In the genomic region with DNA sequence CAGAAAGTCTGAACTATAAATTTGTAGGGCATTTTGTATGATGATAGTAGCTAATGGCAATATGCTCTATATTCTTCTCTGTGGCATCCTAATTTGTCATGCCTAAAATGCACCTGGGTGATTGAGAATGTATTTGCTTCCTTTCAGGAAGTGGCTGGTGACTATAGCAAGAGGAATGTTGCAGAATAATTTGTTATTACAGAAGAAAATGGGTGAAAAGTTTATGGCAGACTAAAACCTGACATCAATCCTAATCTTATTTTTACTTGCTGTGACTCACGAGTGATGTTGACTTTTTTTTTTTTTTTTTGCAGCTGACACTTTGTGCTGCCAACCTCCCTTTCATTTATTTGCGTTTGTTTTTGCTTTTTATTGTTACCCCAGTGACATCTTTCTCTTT, we compare ENCODE assay signal across 17 cellular contexts.
DNase-seq lines count a peak whose midpoint lies in the region; ATAC-seq and TF ChIP-seq lines count a peak whose summit lies in the region.
"Had no signal": no experiment of that assay in that cellular context is flagged by ENCODE, and none has a peak within 500 bp of the region (broad histone marks: within the 10 kb centered on the region; RNA-seq: fewer than 3 reads in every experiment).

No MANE protein-coding gene starts in this region.

- H3K4me1 ChIP-seq in RWPE2 (ENCODE audit: insufficient read depth, poor library complexity, severe bottlenecking) = peaks cover 12% of the 10 kb centered on the region
- H3K4me1 ChIP-seq in fibroblast of lung (ENCODE audit: control insufficient read depth, extremely low read depth, insufficient read depth, low read length) = no peaks in the 10 kb centered on the region

- DNase-seq in HCEC 1CT (peak; percentile 36), RWPE2 (ENCODE audit: low spot score) (no peak), fibroblast of lung (ENCODE audit: low read depth in 2 of 2) (peak; percentile 33 to 75), retinal pigment epithelial cell (ENCODE audit: low read depth) (peak; percentile 44)
- no peak for DNase-seq in activated T-helper 1 cell treated with anti-CD3 and anti-CD28 coated beads, Interleukin-12 subunit alpha, Interleukin-12 subunit beta, Interleukin-2, Interleukin-4 antibody, amounts not matched to agents 30 ng/mL and 10 ng/mL and 1 ng/mL, durations not matched to agents 14 hours and 24 hours and 36 hours (ENCODE audit: low spot score)
- no peak for DNase-seq in stimulated activated CD4-positive, alpha-beta T cell treated with anti-CD3 and anti-CD28 coated beads, Interleukin-2, amount 100 ng/mL, for 48 hours
- DNase-seq: activated CD4-positive, alpha-beta T cell treated with anti-CD3 and anti-CD28 coated beads, Interleukin-2, amount 10 ng/mL, durations not matched to agents 7 days and 5 days; activated T-cell treated with anti-CD3 and anti-CD28 coated beads for 4 hours; caudate nucleus; CD4-positive, alpha-beta T cell; endodermal cell; glutamatergic neuron; NCI-H1048; NCI-H2171 treated with DMSO at 0.1 percent for 48 hours; SK-N-SH had no signal

- no peak overlapping the region for H3K4me3 ChIP-seq in RWPE2 (ENCODE audit: severe bottlenecking)
- no peak overlapping the region for H3K4me3 ChIP-seq in fibroblast of lung (replicated peaks in 1 of 4; ENCODE audit: control extremely low read depth in 1 of 4, insufficient read depth in 1 of 4, low read depth in 3 of 4, low read length in 4 of 4)
- H3K4me3 ChIP-seq in retinal pigment epithelial cell (ENCODE audit: low read length) = no peak overlapping the region

- no peaks in the 10 kb centered on the region for H3K36me3 Mint-ChIP-seq in activated T-helper 1 cell treated with anti-CD3 and anti-CD28 coated beads, Interleukin-12 subunit alpha, Interleukin-12 subunit beta, Interleukin-2, Interleukin-4 antibody, amounts not matched to agents 30 ng/mL and 10 ng/mL and 1 ng/mL, durations not matched to agents 14 hours and 24 hours and 36 hours (ENCODE audit: low read depth)
- H3K36me3 Mint-ChIP-seq: activated naive CD4-positive, alpha-beta T cell treated with anti-CD3 and anti-CD28 coated beads, Interleukin-2, amount 50 U/mL, for 24 hours had no signal

- no peak overlapping the region for H3K27ac Mint-ChIP-seq in activated T-helper 1 cell treated with anti-CD3 and anti-CD28 coated beads, Interleukin-12 subunit alpha, Interleukin-12 subunit beta, Interleukin-2, Interleukin-4 antibody, amounts not matched to agents 30 ng/mL and 10 ng/mL and 1 ng/mL, durations not matched to agents 14 hours and 24 hours and 36 hours
- H3K27ac Mint-ChIP-seq: activated CD4-positive, alpha-beta T cell treated with anti-CD3 and anti-CD28 coated beads, Interleukin-2, amount 10 ng/mL, durations not matched to agents 7 days and 5 days; activated naive CD4-positive, alpha-beta T cell treated with anti-CD3 and anti-CD28 coated beads, Interleukin-2, amount 50 U/mL, for 24 hours; CD4-positive, alpha-beta T cell; endodermal cell had no signal

- H3K27me3 ChIP-seq in RWPE2 (ENCODE audit: insufficient read depth, poor library complexity, severe bottlenecking) (no peaks in the 10 kb centered on the region), fibroblast of lung (ENCODE audit: control insufficient read depth, insufficient read depth, low read length) (no peaks in the 10 kb centered on the region)

- no peak overlapping the region for H3K4me3 Mint-ChIP-seq in activated T-helper 1 cell treated with anti-CD3 and anti-CD28 coated beads, Interleukin-12 subunit alpha, Interleukin-12 subunit beta, Interleukin-2, Interleukin-4 antibody, amounts not matched to agents 30 ng/mL and 10 ng/mL and 1 ng/mL, durations not matched to agents 14 hours and 24 hours and 36 hours
- H3K4me3 Mint-ChIP-seq: activated CD4-positive, alpha-beta T cell treated with anti-CD3 and anti-CD28 coated beads, Interleukin-2, amount 10 ng/mL, durations not matched to agents 7 days and 5 days; activated naive CD4-positive, alpha-beta T cell treated with anti-CD3 and anti-CD28 coated beads, Interleukin-2, amount 50 U/mL, for 24 hours; CD4-positive, alpha-beta T cell; endodermal cell had no signal

- no peaks in the 10 kb centered on the region for H3K27me3 Mint-ChIP-seq in activated T-helper 1 cell treated with anti-CD3 and anti-CD28 coated beads, Interleukin-12 subunit alpha, Interleukin-12 subunit beta, Interleukin-2, Interleukin-4 antibody, amounts not matched to agents 30 ng/mL and 10 ng/mL and 1 ng/mL, durations not matched to agents 14 hours and 24 hours and 36 hours (ENCODE audit: insufficient read depth)
- H3K27me3 Mint-ChIP-seq: activated CD4-positive, alpha-beta T cell treated with anti-CD3 and anti-CD28 coated beads, Interleukin-2, amount 10 ng/mL, durations not matched to agents 7 days and 5 days; activated naive CD4-positive, alpha-beta T cell treated with anti-CD3 and anti-CD28 coated beads, Interleukin-2, amount 50 U/mL, for 24 hours; CD4-positive, alpha-beta T cell had no signal

- TF ChIP-seq CTCF in RWPE2 (IDR thresholded peaks at IDR 0.05; ENCODE audit: poor library complexity, severe bottlenecking) (no peak), fibroblast of lung (conservative IDR thresholded peaks at IDR 0.05 in 1 of 2, IDR thresholded peaks at IDR 0.05 in 1 of 2; ENCODE audit: low read depth in 1 of 2, low read length in 2 of 2) (no peak), retinal pigment epithelial cell (conservative IDR thresholded peaks at IDR 0.05; ENCODE audit: low read depth, low read length) (no peak)

- H3K9ac ChIP-seq in fibroblast of lung (ENCODE audit: insufficient read depth, low read length) = no peak overlapping the region
- H3K9ac ChIP-seq: SK-N-SH had no signal

- H3K9me3 ChIP-seq in RWPE2 (ENCODE audit: severe bottlenecking) (no peaks in the 10 kb centered on the region), fibroblast of lung (ENCODE audit: control insufficient read depth, insufficient read depth, low read depth, low read length) (no peaks in the 10 kb centered on the region)
- H3K9me3 ChIP-seq: SK-N-SH had no signal

- H3K79me2 ChIP-seq in fibroblast of lung (ENCODE audit: control insufficient read depth, insufficient read depth, low read length) = no peaks in the 10 kb centered on the region

- H3K4me2 ChIP-seq in fibroblast of lung (ENCODE audit: extremely low read depth, insufficient read depth, low read length) = no peak overlapping the region
- H3K4me2 ChIP-seq: SK-N-SH had no signal

- H4K20me1 ChIP-seq in fibroblast of lung (ENCODE audit: control insufficient read depth, extremely low read depth, insufficient read depth, low read length) = no peaks in the 10 kb centered on the region

- no peaks in the 10 kb centered on the region for H3K9me3 Mint-ChIP-seq in activated T-helper 1 cell treated with anti-CD3 and anti-CD28 coated beads, Interleukin-12 subunit alpha, Interleukin-12 subunit beta, Interleukin-2, Interleukin-4 antibody, amounts not matched to agents 30 ng/mL and 10 ng/mL and 1 ng/mL, durations not matched to agents 14 hours and 24 hours and 36 hours
- H3K9me3 Mint-ChIP-seq: activated CD4-positive, alpha-beta T cell treated with anti-CD3 and anti-CD28 coated beads, Interleukin-2, amount 10 ng/mL, durations not matched to agents 7 days and 5 days; activated naive CD4-positive, alpha-beta T cell treated with anti-CD3 and anti-CD28 coated beads, Interleukin-2, amount 50 U/mL, for 24 hours; CD4-positive, alpha-beta T cell had no signal

- intact Hi-C loops in activated T-helper 1 cell treated with anti-CD3 and anti-CD28 coated beads, Interleukin-12 subunit alpha, Interleukin-12 subunit beta, Interleukin-2, Interleukin-4 antibody, amounts not matched to agents 30 ng/mL and 10 ng/mL and 1 ng/mL, durations not matched to agents 14 hours and 24 hours and 36 hours (cut with micrococcal nuclease) = no loop called here

- ATAC-seq in RWPE2 (ENCODE audit: low read depth) (peak; percentile 88), GM21717 (IDR thresholded peaks at IDR 0.05; ENCODE audit: unreplicated experiment) (no peak)

- no peaks in the 10 kb centered on the region for H3K4me1 Mint-ChIP-seq in activated T-helper 1 cell treated with anti-CD3 and anti-CD28 coated beads, Interleukin-12 subunit alpha, Interleukin-12 subunit beta, Interleukin-2, Interleukin-4 antibody, amounts not matched to agents 30 ng/mL and 10 ng/mL and 1 ng/mL, durations not matched to agents 14 hours and 24 hours and 36 hours (ENCODE audit: low read depth)
- H3K4me1 Mint-ChIP-seq: activated CD4-positive, alpha-beta T cell treated with anti-CD3 and anti-CD28 coated beads, Interleukin-2, amount 10 ng/mL, durations not matched to agents 7 days and 5 days; activated naive CD4-positive, alpha-beta T cell treated with anti-CD3 and anti-CD28 coated beads, Interleukin-2, amount 50 U/mL, for 24 hours; endodermal cell had no signal

- no peaks in the 10 kb centered on the region for H3K36me3 ChIP-seq in RWPE2 (ENCODE audit: low read depth)
- H3K36me3 ChIP-seq in fibroblast of lung (ENCODE audit: control insufficient read depth, insufficient read depth, low read length) = no peaks in the 10 kb centered on the region

- no peak overlapping the region for H2AFZ ChIP-seq in fibroblast of lung (ENCODE audit: low read length)

- H3K27ac ChIP-seq in RWPE2 (ENCODE audit: poor library complexity, severe bottlenecking) = peak overlapping the region; percentile 89
- no peak overlapping the region for H3K27ac ChIP-seq in fibroblast of lung (ENCODE audit: insufficient read depth, low read length)

Comparison
In these comparisons a context has a peak if more than half of its experiments do, and no peak if none do; other contexts are left out.
1. DNase-seq: peak in HCEC 1CT (single experiment), fibroblast of lung (2 of 2) and retinal pigment epithelial cell (single experiment); none in RWPE2 (single experiment), activated T-helper 1 cell treated with anti-CD3 and anti-CD28 coated beads, Interleukin-12 subunit alpha, Interleukin-12 subunit beta, Interleukin-2, Interleukin-4 antibody, amounts not matched to agents 30 ng/mL and 10 ng/mL and 1 ng/mL, durations not matched to agents 14 hours and 24 hours and 36 hours (single experiment) and stimulated activated CD4-positive, alpha-beta T cell treated with anti-CD3 and anti-CD28 coated beads, Interleukin-2, amount 100 ng/mL, for 48 hours (0 of 2).